Comparison of ENCODE assay signal across 11 cellular contexts in genomic region chr12:124746649-124747425, GRCh38.
A peak's percentile ranks its signal among the peaks of the same experiment; 100 is the strongest.
DNase-seq lines count a peak whose midpoint lies in the region; ATAC-seq and TF ChIP-seq lines count a peak whose summit lies in the region.
"Had no signal": no experiment of that assay in that cellular context is flagged by ENCODE, and none has a peak within 500 bp of the region (broad histone marks: within the 10 kb centered on the region; RNA-seq: fewer than 3 reads in every experiment).

No MANE protein-coding gene starts in this region.

- no peaks in the 10 kb centered on the region for H3K36me3 ChIP-seq in heart right ventricle
- H3K36me3 ChIP-seq in esophagus (ENCODE audit: control insufficient read depth in 2 of 2, insufficient read depth in 2 of 2, low read length in 1 of 2): no peaks in the 10 kb centered on the region
- H3K36me3 ChIP-seq in MG63: no peaks in the 10 kb centered on the region
- H3K36me3 ChIP-seq: cardiac muscle cell had no signal

- H3K9me3 ChIP-seq in heart right ventricle: no peaks in the 10 kb centered on the region
- no peaks in the 10 kb centered on the region for H3K9me3 ChIP-seq in esophagus (ENCODE audit: control insufficient read depth in 2 of 2, insufficient read depth in 1 of 2, low read depth in 1 of 2, low read length in 1 of 2)
- H3K9me3 ChIP-seq in MG63: peaks cover 5% of the 10 kb centered on the region; the same call in 1 of the 2 replicates

- H3K4me1 Mint-ChIP-seq in progenitor cell of endocrine pancreas (ENCODE audit: low read depth): peaks cover 24% of the 10 kb centered on the region

- peak overlapping the region; percentile 69 for H3K27ac Mint-ChIP-seq in progenitor cell of endocrine pancreas

- no peak overlapping the region for H3K4me3 Mint-ChIP-seq in progenitor cell of endocrine pancreas (ENCODE audit: low read depth)
- H3K4me3 Mint-ChIP-seq: activated T-cell treated with anti-CD3 and anti-CD28 coated beads, Interleukin-2, amount 50 U/mL, for 4 hours had no signal

- peak overlapping the region in 9 of 10 donors; percentile 72 to 91 (median 88) for H3K27ac ChIP-seq in heart right ventricle
- H3K27ac ChIP-seq in esophagus (ENCODE audit: low read depth in 2 of 2, low read length in 1 of 2): peak overlapping the region; percentile 11 to 90

- no peaks in the 10 kb centered on the region for H3K36me3 Mint-ChIP-seq in progenitor cell of endocrine pancreas (ENCODE audit: insufficient read depth)

- ATAC-seq in heart right ventricle (no peak), omental fat pad (ENCODE audit: low FRiP score) (no peak)

- TF ChIP-seq CTCF in heart right ventricle (IDR thresholded peaks at IDR 0.05) (no peak), progenitor cell of endocrine pancreas (IDR thresholded peaks at IDR 0.05; ENCODE audit: unreplicated experiment) (no peak), omental fat pad (IDR thresholded peaks at IDR 0.05) (no peak)

- DNase-seq in heart right ventricle (no peak), cardiac septum (ENCODE audit: low spot score) (no peak), progenitor cell of endocrine pancreas (ENCODE audit: low spot score, unreplicated experiment) (no peak), omental fat pad (ENCODE audit: low spot score) (no peak), NCI-H2196 (lab: John Stamatoyannopoulos, UW; ENCODE audit: unreplicated experiment) (no peak), MG63 (no peak), SIG-M5 (lab: John Stamatoyannopoulos, UW) (no peak)
- DNase-seq: NK-92 treated with Interleukin-12 subunit alpha and Interleukin-12 subunit beta, amount 100 ng/mL, for 24 hours had no signal

- H3K4me1 ChIP-seq in heart right ventricle: peaks cover 6 to 36% (median 20%) of the 10 kb centered on the region in 9 donors
- H3K4me1 ChIP-seq in esophagus (ENCODE audit: control insufficient read depth in 2 of 2, insufficient read depth in 2 of 2, low read length in 1 of 2): peaks cover 3 to 7% of the 10 kb centered on the region in 2 donors

- H3K27me3 ChIP-seq in heart right ventricle (no peaks in the 10 kb centered on the region), esophagus (ENCODE audit: control insufficient read depth in 1 of 2, insufficient read depth in 2 of 2, low read length in 2 of 2) (no peaks in the 10 kb centered on the region), MG63 (no peaks in the 10 kb centered on the region)
- H3K27me3 ChIP-seq: cardiac muscle cell had no signal

- H3K27me3 Mint-ChIP-seq in progenitor cell of endocrine pancreas: no peaks in the 10 kb centered on the region

- no peaks in the 10 kb centered on the region for H3K9me3 Mint-ChIP-seq in progenitor cell of endocrine pancreas (ENCODE audit: low read depth)
- H3K9me3 Mint-ChIP-seq: activated T-cell treated with anti-CD3 and anti-CD28 coated beads, Interleukin-2, amount 50 U/mL, for 4 hours had no signal

- intact Hi-C loops in heart right ventricle (cut with DNase I): loop anchor here in 4 of 10 donors (5.0 kb wide), 5 partner anchors 45 to 180 kb away; partner anchors contain the start of gene NCOR2 (in 1 of the 4)
- intact Hi-C loops in cardiac septum (cut with DNase I): loop anchor here (5.0 kb wide), 4 partner anchors 50 to 380 kb away; partner anchors contain the start of gene NCOR2

- WGBS in heart right ventricle, 2 donors: 94 to 99% methylated on average over 10 of the region's 10 CpGs
- WGBS in esophagus, 2 donors: 80 to 87% methylated on average over 10 of the region's 10 CpGs

- H3K4me3 ChIP-seq in heart right ventricle: no peak overlapping the region
- H3K4me3 ChIP-seq in esophagus (ENCODE audit: low read depth in 1 of 2, low read length in 2 of 2): no peak overlapping the region
- no peak overlapping the region for H3K4me3 ChIP-seq in MG63
- H3K4me3 ChIP-seq: cardiac muscle cell had no signal
